ENCODE assay signal across 28 cellular contexts in the genomic region with DNA sequence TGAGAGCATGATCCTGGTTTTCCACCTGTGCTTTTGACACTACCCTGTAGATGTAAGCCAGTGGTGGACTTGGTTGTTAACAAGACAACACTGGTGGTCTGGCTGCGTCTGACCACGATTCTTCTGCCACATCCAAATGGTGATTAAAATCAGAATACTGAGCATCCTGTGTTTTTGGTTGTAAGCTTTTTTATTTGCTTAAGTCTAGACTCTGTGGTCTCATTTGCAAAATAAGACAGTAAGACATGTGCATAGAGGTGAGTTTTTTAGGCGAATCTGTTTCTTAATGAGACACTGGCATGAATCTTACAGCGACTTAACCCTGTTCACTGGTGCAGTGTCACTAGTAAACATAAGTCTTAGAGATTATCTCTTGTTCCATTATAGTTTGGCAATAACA.
"Had no signal": no experiment of that assay in that cellular context is flagged by ENCODE, and none has a peak within 500 bp of the region (broad histone marks: within the 10 kb centered on the region; RNA-seq: fewer than 3 reads in every experiment).

No MANE protein-coding gene starts in this region.

- H3K36me3 Mint-ChIP-seq: natural killer cell had no signal

- H3K9me3 Mint-ChIP-seq: endodermal cell, natural killer cell, type B pancreatic cell had no signal

- H3K27ac ChIP-seq: dorsolateral prefrontal cortex, epithelial cell of prostate, heart right ventricle, lower lobe of right lung, pancreas, right lobe of liver, testis, tibial artery had no signal

- H3K4me3 Mint-ChIP-seq: endodermal cell, natural killer cell, type B pancreatic cell had no signal

- FAIRE-seq: colon, pancreas, small intestine had no signal

- H3K4me3 ChIP-seq: dorsolateral prefrontal cortex, heart right ventricle, lower lobe of right lung, pancreas, right lobe of liver, testis, tibial artery had no signal

- H3K27ac Mint-ChIP-seq: endodermal cell, natural killer cell, type B pancreatic cell had no signal

- H3K4me1 ChIP-seq: right lobe of liver, testis, tibial artery had no signal

- H3K27me3 ChIP-seq: pancreas, right lobe of liver, testis, tibial artery had no signal

- H3K9me3 ChIP-seq: heart right ventricle, lower lobe of right lung, pancreas, right lobe of liver, testis, tibial artery had no signal

- H3K36me3 ChIP-seq: heart right ventricle, lower lobe of right lung, pancreas, right lobe of liver, tibial artery had no signal

- ATAC-seq: esophagus mucosa, heart right ventricle, left colon, left ventricle myocardium superior, lower lobe of right lung, pancreas, right lobe of liver had no signal

- H3K27me3 Mint-ChIP-seq: type B pancreatic cell had no signal

- DNase-seq: dorsolateral prefrontal cortex; effector CD4-positive, alpha-beta T cell; endodermal cell; foreskin melanocyte; glutamatergic neuron; heart right ventricle; hippocampal formation; islet precursor cell; kidney glomerular epithelial cell; left colon; left ventricle myocardium superior; lower lobe of right lung; natural killer cell; occipital lobe; pancreas; retina; right lobe of liver; small intestine; stimulated activated CD4-positive, alpha-beta T cell treated with anti-CD3 and anti-CD28 coated beads, Interleukin-15, amount 100 ng/mL, for 24 hours; stimulated activated CD4-positive, alpha-beta T cell treated with anti-CD3 and anti-CD28 coated beads, Interleukin-2, amount 100 ng/mL, for 48 hours; stimulated activated naive CD4-positive, alpha-beta T cell; substantia nigra; testis; tibial artery had no signal
